In genomic region chr11:63870351-63871197, GRCh38 we compare ENCODE assay signal across 11 cellular contexts. TPM values are rescaled to one million over a fixed set of nuclear protein-coding genes. Genes with fewer than 3 reads are reported as not detected.
DNase-seq lines count a peak whose midpoint lies in the region; ATAC-seq and TF ChIP-seq lines count a peak whose summit lies in the region.
"Had no signal": no experiment of that assay in that cellular context is flagged by ENCODE, and none has a peak within 500 bp of the region (broad histone marks: within the 10 kb centered on the region; RNA-seq: fewer than 3 reads in every experiment).

No MANE protein-coding gene starts in this region.

- peaks cover 14% of the 10 kb centered on the region for H3F3A ChIP-seq in smooth muscle cell (ENCODE audit: low read depth)

- no peak overlapping the region for H3K4ac ChIP-seq in mesenchymal stem cell (ENCODE audit: low read depth in 1 of 2, low read length in 2 of 2)

- no peak overlapping the region for H4K8ac ChIP-seq in mesenchymal stem cell (ENCODE audit: low read length)

- no peak overlapping the region for H2BK15ac ChIP-seq in mesenchymal stem cell (ENCODE audit: low read depth, poor library complexity, severe bottlenecking)

- H3K23ac ChIP-seq in mesenchymal stem cell (ENCODE audit: low read length in 2 of 2) = no peak overlapping the region

- H3K4me3 ChIP-seq in cardiac muscle cell (no peak overlapping the region), mesenchymal stem cell (ENCODE audit: insufficient read depth in 1 of 2, low read depth in 1 of 2, low read length in 2 of 2) (no peak overlapping the region), thyroid gland (replicated peaks in 1 of 3) (no peak overlapping the region), smooth muscle cell (no peak overlapping the region)

- TF ChIP-seq CTCF in cardiac muscle cell (IDR thresholded peaks at IDR 0.05; ENCODE audit: low read depth, low read length) = no peak
- TF ChIP-seq CTCF in thyroid gland (IDR thresholded peaks at IDR 0.05) = no peak
- TF ChIP-seq CTCF in smooth muscle cell (IDR thresholded peaks at IDR 0.05; ENCODE audit: borderline replicate concordance, insufficient read depth, poor library complexity, severe bottlenecking) = no peak

- H3K36me3 ChIP-seq in cardiac muscle cell (no peaks in the 10 kb centered on the region), mesenchymal stem cell (ENCODE audit: control insufficient read depth in 1 of 2, insufficient read depth in 2 of 2, low read depth in 1 of 2, low read length in 2 of 2) (peaks cover 6 to 18% of the 10 kb centered on the region in 2 experiments), thyroid gland (no peaks in the 10 kb centered on the region), smooth muscle cell (ENCODE audit: low read depth) (no peaks in the 10 kb centered on the region)

- peaks cover 0 to 21% of the 10 kb centered on the region in 2 donors for H3K36me3 Mint-ChIP-seq in activated naive CD4-positive, alpha-beta T cell treated with anti-CD3 and anti-CD28 coated beads, Interleukin-2, amount 50 U/mL, for 72 hours

- no peak for DNase-seq in cardiac muscle cell (ENCODE audit: low read depth in 1 of 2, low spot score in 1 of 2)
- DNase-seq in Right ventricle myocardium inferior (ENCODE audit: missing footprints) = no peak
- no peak for DNase-seq in activated naive CD4-positive, alpha-beta T cell treated with anti-CD3 and anti-CD28 coated beads, Interleukin-2, amount 50 U/mL, for 72 hours (ENCODE audit: low spot score in 2 of 2)
- DNase-seq in mesenchymal stem cell = peak; percentile 48
- no peak for DNase-seq in thyroid gland
- no peak for DNase-seq in smooth muscle cell (lab: John Stamatoyannopoulos, UW; ENCODE audit: unreplicated experiment)
- DNase-seq in NCI-H446 treated with DMSO at 0.1 percent for 48 hours (lab: John Stamatoyannopoulos, UW) = no peak
- no peak for DNase-seq in inferior parietal cortex (ENCODE audit: extremely low spot score)
- DNase-seq: DMS 273 treated with DMSO at 0.1 percent for 48 hours, naive B cell, NCI-H226 had no signal

- peak overlapping the region; percentile 66 to 84 for H3K27ac Mint-ChIP-seq in activated naive CD4-positive, alpha-beta T cell treated with anti-CD3 and anti-CD28 coated beads, Interleukin-2, amount 50 U/mL, for 72 hours

- peaks cover 39% of the 10 kb centered on the region for H3K4me1 ChIP-seq in cardiac muscle cell (ENCODE audit: low read depth)
- peaks cover 32% of the 10 kb centered on the region for H3K4me1 ChIP-seq in mesenchymal stem cell (ENCODE audit: control insufficient read depth, insufficient read depth, low read depth, low read length)
- peaks cover 90 to 96% of the 10 kb centered on the region in 2 donors for H3K4me1 ChIP-seq in thyroid gland
- peaks cover 5% of the 10 kb centered on the region for H3K4me1 ChIP-seq in smooth muscle cell (ENCODE audit: low read depth)

- H3K79me2 ChIP-seq in smooth muscle cell (ENCODE audit: low read depth) = peaks cover 80% of the 10 kb centered on the region

- H3K27me3 ChIP-seq in cardiac muscle cell (no peaks in the 10 kb centered on the region), mesenchymal stem cell (ENCODE audit: control insufficient read depth in 1 of 2, insufficient read depth in 1 of 2, low read length in 2 of 2) (no peaks in the 10 kb centered on the region), thyroid gland (no peaks in the 10 kb centered on the region), smooth muscle cell (ENCODE audit: low read depth) (no peaks in the 10 kb centered on the region)

- no peak overlapping the region for H2BK120ac ChIP-seq in mesenchymal stem cell (ENCODE audit: low read depth, low read length)

- H2BK5ac ChIP-seq in mesenchymal stem cell (ENCODE audit: low read depth, low read length, poor library complexity, severe bottlenecking) = no peak overlapping the region

- 76% methylated on average over 15 of the region's 15 CpGs for WGBS in mesenchymal stem cell
- 48% methylated on average over 12 to 14 of the region's 15 CpGs for WGBS in thyroid gland, 2 donors
- 87% methylated on average over 15 of the region's 15 CpGs for WGBS in smooth muscle cell (ENCODE audit: low lambda C conversion rate)

- H3K27ac ChIP-seq in cardiac muscle cell (peak overlapping the region; percentile 89), mesenchymal stem cell (ENCODE audit: low read length, poor library complexity, severe bottlenecking) (no peak overlapping the region), thyroid gland (peak overlapping the region; percentile 30 to 73 (median 61)), smooth muscle cell (ENCODE audit: low read depth) (no peak overlapping the region)

- H3K9ac ChIP-seq in mesenchymal stem cell (ENCODE audit: low read length) = peak overlapping the region; percentile 37
- H3K9ac ChIP-seq in smooth muscle cell (ENCODE audit: low read depth) = no peak overlapping the region

- H2AFZ ChIP-seq in mesenchymal stem cell (ENCODE audit: low read depth, low read length) = no peak overlapping the region
- no peak overlapping the region for H2AFZ ChIP-seq in smooth muscle cell (ENCODE audit: low read depth)

- peaks cover 99% of the 10 kb centered on the region for H4K20me1 ChIP-seq in smooth muscle cell (ENCODE audit: low read depth)

- H3K79me1 ChIP-seq in mesenchymal stem cell (replicated peaks; ENCODE audit: low read length, poor library complexity, severe bottlenecking) = peaks cover 25% of the 10 kb centered on the region

- H3K4me2 ChIP-seq in mesenchymal stem cell (ENCODE audit: low read length, poor library complexity, severe bottlenecking) (no peak overlapping the region), smooth muscle cell (no peak overlapping the region)

- TF ChIP-seq POLR2A in thyroid gland (IDR thresholded peaks at IDR 0.05) = no peak

- no peak overlapping the region for H2BK12ac ChIP-seq in mesenchymal stem cell (ENCODE audit: low read length in 2 of 2)

- H3K9me3 ChIP-seq in cardiac muscle cell (ENCODE audit: low read depth) (no peaks in the 10 kb centered on the region), mesenchymal stem cell (ENCODE audit: control insufficient read depth, low read length) (no peaks in the 10 kb centered on the region), thyroid gland (no peaks in the 10 kb centered on the region), smooth muscle cell (replicated peaks; ENCODE audit: low read depth) (no peaks in the 10 kb centered on the region)

- H3K9me3 Mint-ChIP-seq in activated naive CD4-positive, alpha-beta T cell treated with anti-CD3 and anti-CD28 coated beads, Interleukin-2, amount 50 U/mL, for 72 hours = no peaks in the 10 kb centered on the region
- H3K9me3 Mint-ChIP-seq: naive B cell had no signal

- ATAC-seq in Right ventricle myocardium inferior = no peak
- peak; percentile 22 to 41 for ATAC-seq in activated naive CD4-positive, alpha-beta T cell treated with anti-CD3 and anti-CD28 coated beads, Interleukin-2, amount 50 U/mL, for 72 hours

- H3K14ac ChIP-seq in mesenchymal stem cell (ENCODE audit: low read length in 2 of 2) = no peak overlapping the region

- no peak overlapping the region for H2AK5ac ChIP-seq in mesenchymal stem cell (ENCODE audit: low read length, severe bottlenecking)

- intact Hi-C loops in Right ventricle myocardium inferior (cut with DNase I) = no loop called here
- intact Hi-C loops in thyroid gland (cut with DNase I) = no loop called here

- no peak overlapping the region for H3K18ac ChIP-seq in mesenchymal stem cell (ENCODE audit: low read depth in 1 of 2, low read length in 2 of 2)

- H4K91ac ChIP-seq in mesenchymal stem cell (ENCODE audit: low read length) = no peak overlapping the region

RNA-seq across cellular contexts. Expression of gene MARK2, which starts 31.7 kb away (rescaled TPM):
- total RNA-seq in cardiac muscle cell (31.0 and 31.4 TPM in 2 replicates), Right ventricle myocardium inferior (37.4 TPM), thyroid gland (10 to 100 TPM; 28.2 to 57.7 (median 48.6) TPM), smooth muscle cell (14.2 and 16.9 TPM in 2 replicates)
- polyA plus RNA-seq in cardiac muscle cell (37.2 and 38.1 TPM in 2 replicates), smooth muscle cell (23.3 and 32.4 TPM in 2 replicates)
- 10 to 100 TPM; 26.6 to 30.6 TPM for total RNA-seq in activated naive CD4-positive, alpha-beta T cell treated with anti-CD3 and anti-CD28 coated beads, Interleukin-2, amount 50 U/mL, for 72 hours
- polyA plus RNA-seq in mesenchymal stem cell (2013, experiment 1 of 2) = 20.0 TPM
- polyA plus RNA-seq in mesenchymal stem cell (2013, experiment 2 of 2) = 19.8 TPM

RNA-seq across cellular contexts. Expression of gene RCOR2, which starts 46.4 kb away (rescaled TPM):
- 73.5 and 74.2 TPM in 2 replicates for total RNA-seq in cardiac muscle cell
- polyA plus RNA-seq in cardiac muscle cell = 34.7 and 41.0 TPM in 2 replicates
- total RNA-seq in Right ventricle myocardium inferior = 11.1 TPM
- total RNA-seq in activated naive CD4-positive, alpha-beta T cell treated with anti-CD3 and anti-CD28 coated beads, Interleukin-2, amount 50 U/mL, for 72 hours = under 1 TPM; 0.09 to 0.99 TPM
- 5.2 TPM for polyA plus RNA-seq in mesenchymal stem cell (2013, experiment 1 of 2)
- 4.7 TPM for polyA plus RNA-seq in mesenchymal stem cell (2013, experiment 2 of 2)
- under 1 TPM in 1 of 4 donors, not detected in 3; 0.24 TPM for total RNA-seq in thyroid gland
- total RNA-seq in smooth muscle cell = 5.5 and 8.5 TPM in 2 replicates
- polyA plus RNA-seq in smooth muscle cell = 8.3 and 8.7 TPM in 2 replicates

RNA-seq across cellular contexts. Expression of gene SPINDOC, which starts 57.3 kb away (rescaled TPM):
- total RNA-seq in cardiac muscle cell (44.5 and 45.2 TPM in 2 replicates), Right ventricle myocardium inferior (11.9 TPM), thyroid gland (10 to 100 TPM in 2 of 4 donors, 1 to 10 TPM in 2; 7.4 to 12.6 (median 10.3) TPM), smooth muscle cell (13.6 and 15.3 TPM in 2 replicates)
- polyA plus RNA-seq in cardiac muscle cell (8.2 and 9.0 TPM in 2 replicates), smooth muscle cell (12.1 and 13.7 TPM in 2 replicates)
- 10 to 100 TPM; 30.8 to 39.0 TPM for total RNA-seq in activated naive CD4-positive, alpha-beta T cell treated with anti-CD3 and anti-CD28 coated beads, Interleukin-2, amount 50 U/mL, for 72 hours
- polyA plus RNA-seq in mesenchymal stem cell (2013, experiment 1 of 2) = 35.3 TPM
- polyA plus RNA-seq in mesenchymal stem cell (2013, experiment 2 of 2) = 35.1 TPM

Comparison
In these comparisons a context has a peak if more than half of its experiments do, and no peak if none do; other contexts are left out.
1. H3K27ac ChIP-seq: peak in cardiac muscle cell (single experiment) and thyroid gland (3 of 3); none in mesenchymal stem cell (single experiment) and smooth muscle cell (single experiment).